ENCODE assay signal across 23 cellular contexts in the genomic region with DNA sequence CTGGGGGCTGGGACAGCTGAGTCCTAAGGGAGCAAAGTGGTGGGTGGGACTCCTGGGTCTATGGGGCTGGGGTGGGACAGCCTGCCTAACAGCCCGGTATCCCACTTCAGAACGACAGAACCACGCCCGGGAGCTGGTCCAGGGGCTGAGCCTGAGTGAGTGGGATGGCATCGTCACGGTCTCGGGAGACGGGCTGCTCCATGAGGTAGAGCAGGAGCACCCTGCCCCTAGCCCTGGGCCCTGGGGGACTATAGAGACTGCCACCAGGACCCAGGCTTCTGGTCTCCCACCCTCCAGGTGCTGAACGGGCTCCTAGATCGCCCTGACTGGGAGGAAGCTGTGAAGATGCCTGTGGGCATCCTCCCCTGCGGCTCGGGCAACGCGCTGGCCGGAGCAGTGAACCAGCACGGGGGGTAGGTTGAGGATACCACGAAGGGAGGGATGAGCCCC. TPM values are rescaled to one million over a fixed set of nuclear protein-coding genes. Genes with fewer than 3 reads are reported as not detected.
DNase-seq lines count a peak whose midpoint lies in the region; ATAC-seq, FAIRE-seq and TF ChIP-seq lines count a peak whose summit lies in the region.
"Had no signal": no experiment of that assay in that cellular context is flagged by ENCODE, and none has a peak within 500 bp of the region (broad histone marks: within the 10 kb centered on the region; RNA-seq: fewer than 3 reads in every experiment).

No MANE protein-coding gene starts in this region.

- WGBS in mesenchymal stem cell: 94% methylated on average over 16 of the region's 17 CpGs
- 69 to 81% (median 71%) methylated on average over 13 to 17 of the region's 17 CpGs for WGBS in small intestine, 3 donors

- intact Hi-C loops in tibial artery (cut with DNase I; ENCODE audit: low total_unique reads): no loop called here
- intact Hi-C loops in vagina (cut with DNase I): no loop called here

- peaks cover 10% of the 10 kb centered on the region; the same call in 2 of the 3 replicates for H3K36me3 Mint-ChIP-seq in GM23338 (ENCODE audit: low read depth)

- H3K36me3 ChIP-seq in GM23338 (ENCODE audit: insufficient read depth) (no peaks in the 10 kb centered on the region), Peyer's patch (peaks cover 0 to 30% (median 0%) of the 10 kb centered on the region in 3 donors), mesenchymal stem cell (ENCODE audit: control insufficient read depth in 1 of 2, insufficient read depth in 2 of 2, low read depth in 1 of 2, low read length in 2 of 2) (peaks cover 29 to 40% of the 10 kb centered on the region in 2 experiments), small intestine (ENCODE audit: control insufficient read depth in 2 of 2, insufficient read depth in 2 of 2, low read length in 2 of 2) (no peaks in the 10 kb centered on the region), tibial artery (peaks cover 0 to 69% (median 7%) of the 10 kb centered on the region in 3 donors), vagina (peaks cover 0 to 5% of the 10 kb centered on the region in 2 donors)

- H3K4me3 Mint-ChIP-seq in GM23338: no peak overlapping the region; the same call in 2 of the 3 replicates
- H3K4me3 Mint-ChIP-seq: activated T-helper 1 cell treated with anti-CD3 and anti-CD28 coated beads, Interleukin-12 subunit alpha, Interleukin-12 subunit beta, Interleukin-2, Interleukin-4 antibody, amounts not matched to agents 30 ng/mL and 10 ng/mL and 1 ng/mL, durations not matched to agents 14 hours and 24 hours and 36 hours; nephron progenitor cell had no signal

- H3K14ac ChIP-seq in mesenchymal stem cell (ENCODE audit: low read length in 2 of 2): no peak overlapping the region

- no peak overlapping the region for H3K18ac ChIP-seq in mesenchymal stem cell (ENCODE audit: low read depth in 1 of 2, low read length in 2 of 2)

- H3K79me1 ChIP-seq in mesenchymal stem cell (replicated peaks; ENCODE audit: low read length, poor library complexity, severe bottlenecking): peaks cover 11% of the 10 kb centered on the region

- H3K27me3 ChIP-seq in GM23338 (ENCODE audit: insufficient read depth) (no peaks in the 10 kb centered on the region), Peyer's patch (no peaks in the 10 kb centered on the region), mesenchymal stem cell (ENCODE audit: control insufficient read depth in 1 of 2, insufficient read depth in 1 of 2, low read length in 2 of 2) (no peaks in the 10 kb centered on the region), small intestine (ENCODE audit: control insufficient read depth in 2 of 2, insufficient read depth in 2 of 2, low read length in 2 of 2) (no peaks in the 10 kb centered on the region), tibial artery (no peaks in the 10 kb centered on the region), vagina (no peaks in the 10 kb centered on the region)

- no peak overlapping the region for H4K8ac ChIP-seq in mesenchymal stem cell (ENCODE audit: low read length)

- no peaks in the 10 kb centered on the region; the same call in 1 of the 3 replicates for H3K9me3 Mint-ChIP-seq in GM23338
- H3K9me3 Mint-ChIP-seq: activated naive CD4-positive, alpha-beta T cell treated with anti-CD3 and anti-CD28 coated beads, Interleukin-2, amount 50 U/mL, for 72 hours; activated T-helper 1 cell treated with anti-CD3 and anti-CD28 coated beads, Interleukin-12 subunit alpha, Interleukin-12 subunit beta, Interleukin-2, Interleukin-4 antibody, amounts not matched to agents 30 ng/mL and 10 ng/mL and 1 ng/mL, durations not matched to agents 14 hours and 24 hours and 36 hours; nephron progenitor cell had no signal

- H3K4me3 ChIP-seq in GM23338: no peak overlapping the region
- H3K4me3 ChIP-seq in Peyer's patch: no peak overlapping the region
- no peak overlapping the region for H3K4me3 ChIP-seq in mesenchymal stem cell (ENCODE audit: insufficient read depth in 1 of 2, low read depth in 1 of 2, low read length in 2 of 2)
- H3K4me3 ChIP-seq in small intestine (ENCODE audit: low read depth in 1 of 2, low read length in 2 of 2): peak overlapping the region in 1 of 2 donors; percentile 12
- no peak overlapping the region for H3K4me3 ChIP-seq in tibial artery
- no peak overlapping the region for H3K4me3 ChIP-seq in vagina
- H3K4me3 ChIP-seq: SK-N-MC had no signal

- H3K4me2 ChIP-seq in GM23338: no peak overlapping the region
- H3K4me2 ChIP-seq in mesenchymal stem cell (ENCODE audit: low read length, poor library complexity, severe bottlenecking): no peak overlapping the region

- no peak overlapping the region for H3K4ac ChIP-seq in mesenchymal stem cell (ENCODE audit: low read depth in 1 of 2, low read length in 2 of 2)

- peaks cover 31% of the 10 kb centered on the region; the same call in 1 of the 2 replicates for H3F3A ChIP-seq in GM23338 (replicated peaks; ENCODE audit: low read depth)

- H3K4me1 ChIP-seq in GM23338 (ENCODE audit: insufficient read depth) (peaks cover 25% of the 10 kb centered on the region), Peyer's patch (peaks cover 0 to 82% (median 15%) of the 10 kb centered on the region in 4 donors), mesenchymal stem cell (ENCODE audit: control insufficient read depth, insufficient read depth, low read depth, low read length) (peaks cover 41% of the 10 kb centered on the region), small intestine (ENCODE audit: control insufficient read depth in 2 of 2, insufficient read depth in 1 of 2, low read depth in 1 of 2, low read length in 1 of 2) (peaks cover 5 to 10% of the 10 kb centered on the region in 2 donors), tibial artery (peaks cover 0 to 46% (median 31%) of the 10 kb centered on the region in 4 donors), vagina (peaks cover 55% of the 10 kb centered on the region)

- H3K9me3 ChIP-seq in Peyer's patch (no peaks in the 10 kb centered on the region), mesenchymal stem cell (ENCODE audit: control insufficient read depth, low read length) (no peaks in the 10 kb centered on the region), small intestine (ENCODE audit: control insufficient read depth, low read depth) (no peaks in the 10 kb centered on the region), tibial artery (no peaks in the 10 kb centered on the region), vagina (no peaks in the 10 kb centered on the region)

- peak overlapping the region; percentile 34 for H4K91ac ChIP-seq in mesenchymal stem cell (ENCODE audit: low read length)

- H3K27me3 Mint-ChIP-seq in GM23338 (ENCODE audit: insufficient read depth, low read depth, poor library complexity): peaks cover 33% of the 10 kb centered on the region
- H3K27me3 Mint-ChIP-seq: progenitor cell of endocrine pancreas had no signal

- TF ChIP-seq POLR2A in Peyer's patch (IDR thresholded peaks at IDR 0.05) (no peak), vagina (IDR thresholded peaks at IDR 0.05) (no peak)

- no peak for FAIRE-seq in small intestine (lab: Jason Lieb, UNC)
- FAIRE-seq: endothelial cell of umbilical vein, urothelium cell line had no signal

- peaks cover 13% of the 10 kb centered on the region for H4K20me1 ChIP-seq in GM23338 (replicated peaks; ENCODE audit: insufficient read depth)

- H2BK5ac ChIP-seq in mesenchymal stem cell (ENCODE audit: low read depth, low read length, poor library complexity, severe bottlenecking): no peak overlapping the region

- H2AK5ac ChIP-seq in mesenchymal stem cell (ENCODE audit: low read length, severe bottlenecking): no peak overlapping the region

- H3K27ac ChIP-seq in GM23338 (ENCODE audit: low read depth) (no peak overlapping the region), Peyer's patch (peak overlapping the region in 3 of 4 donors; percentile 87 to 91 (median 88)), mesenchymal stem cell (ENCODE audit: low read length, poor library complexity, severe bottlenecking) (no peak overlapping the region), small intestine (ENCODE audit: low read depth in 1 of 2, low read length in 1 of 2) (peak overlapping the region; percentile 78 to 87), tibial artery (no peak overlapping the region), vagina (no peak overlapping the region)
- H3K27ac ChIP-seq: C4-2B had no signal

- no peak for ATAC-seq in GM23338

- no peak overlapping the region for H2AFZ ChIP-seq in GM23338
- no peak overlapping the region for H2AFZ ChIP-seq in mesenchymal stem cell (ENCODE audit: low read depth, low read length)

- H3K9ac ChIP-seq in mesenchymal stem cell (ENCODE audit: low read length): no peak overlapping the region

- no peaks in the 10 kb centered on the region for H3K9me2 ChIP-seq in GM23338 (ENCODE audit: insufficient read depth)

- peaks cover 11% of the 10 kb centered on the region for H3K79me2 ChIP-seq in GM23338 (replicated peaks; ENCODE audit: insufficient read depth)

- H2BK120ac ChIP-seq in mesenchymal stem cell (ENCODE audit: low read depth, low read length): no peak overlapping the region

- no peak overlapping the region for H3K27ac Mint-ChIP-seq in GM23338
- H3K27ac Mint-ChIP-seq: activated T-helper 1 cell treated with anti-CD3 and anti-CD28 coated beads, Interleukin-12 subunit alpha, Interleukin-12 subunit beta, Interleukin-2, Interleukin-4 antibody, amounts not matched to agents 30 ng/mL and 10 ng/mL and 1 ng/mL, durations not matched to agents 14 hours and 24 hours and 36 hours; nephron progenitor cell; progenitor cell of endocrine pancreas had no signal

- TF ChIP-seq CTCF in GM23338 (conservative IDR thresholded peaks at IDR 0.05; ENCODE audit: low read depth in 2 of 2) (no peak), Peyer's patch (IDR thresholded peaks at IDR 0.05) (no peak), tibial artery (IDR thresholded peaks at IDR 0.05) (no peak), vagina (IDR thresholded peaks at IDR 0.05) (no peak)

- no peak overlapping the region for H3K23ac ChIP-seq in mesenchymal stem cell (ENCODE audit: low read length in 2 of 2)

- H2BK12ac ChIP-seq in mesenchymal stem cell (ENCODE audit: low read length in 2 of 2): no peak overlapping the region

- peaks cover 36% of the 10 kb centered on the region for H3K4me1 Mint-ChIP-seq in GM23338

- H2BK15ac ChIP-seq in mesenchymal stem cell (ENCODE audit: low read depth, poor library complexity, severe bottlenecking): no peak overlapping the region

- no peak for DNase-seq in GM23338 (ENCODE audit: low spot score)
- DNase-seq in Peyer's patch: no peak
- DNase-seq in mesenchymal stem cell: no peak
- DNase-seq in small intestine: no peak
- no peak for DNase-seq in tibial artery
- no peak for DNase-seq in vagina (ENCODE audit: extremely low spot score in 2 of 2)
- DNase-seq in stimulated activated naive CD4-positive, alpha-beta T cell (lab: John Stamatoyannopoulos, UW): no peak
- no peak for DNase-seq in SKM-1 (lab: John Stamatoyannopoulos, UW; ENCODE audit: unreplicated experiment)
- DNase-seq: activated CD4-positive, alpha-beta T cell treated with anti-CD3 and anti-CD28 coated beads for 4 hours; caudate nucleus; dermis blood vessel endothelial cell; NCI-H1092; NCI-H2029; NCI-H69; nephron progenitor cell had no signal

RNA-seq across cellular contexts. Expression of gene SPHK2, which starts 8.6 kb away (rescaled TPM):
- total RNA-seq in GM23338 (2014; rRNA removed; shearing (Covaris generic)): 39.8 and 50.3 TPM in 2 replicates
- 18.3 TPM in 2 replicates for polyA plus RNA-seq in GM23338 (2016; fragmentation: Nextera tagmentation; extraction: Ambion mirVana)
- 100 to 1,000 TPM in 2 of 4 donors, 10 to 100 TPM in 2; 34.7 to 121 (median 96.7) TPM for total RNA-seq in Peyer's patch
- polyA plus RNA-seq in mesenchymal stem cell (2013, experiment 1 of 2): 9.1 TPM
- polyA plus RNA-seq in mesenchymal stem cell (2013, experiment 2 of 2): 9.4 TPM
- polyA plus RNA-seq in small intestine: 10 to 100 TPM; 46.8 to 85.7 (median 53.0) TPM
- 19.9 TPM for total RNA-seq in vagina

RNA-seq across cellular contexts. Expression of gene RPL18, which starts 8.9 kb away (rescaled TPM):
- 1,660 and 1,898 TPM in 2 replicates for total RNA-seq in GM23338 (2014; rRNA removed; shearing (Covaris generic))
- polyA plus RNA-seq in GM23338 (2016; fragmentation: Nextera tagmentation; extraction: Ambion mirVana): 2,011 and 2,172 TPM in 2 replicates
- total RNA-seq in Peyer's patch: 1,000 to 10,000 TPM; 1,077 to 1,595 (median 1,505) TPM
- 1,704 TPM for polyA plus RNA-seq in mesenchymal stem cell (2013, experiment 1 of 2)
- 1,641 TPM for polyA plus RNA-seq in mesenchymal stem cell (2013, experiment 2 of 2)
- 1,000 to 10,000 TPM; 2,250 to 3,184 (median 2,942) TPM for polyA plus RNA-seq in small intestine
- 2,346 TPM for total RNA-seq in vagina

RNA-seq across cellular contexts. Expression of gene DBP, which starts 9.3 kb away (rescaled TPM):
- total RNA-seq in GM23338 (2014; rRNA removed; shearing (Covaris generic)): 5.7 and 5.9 TPM in 2 replicates
- polyA plus RNA-seq in GM23338 (2016; fragmentation: Nextera tagmentation; extraction: Ambion mirVana) (5.0 and 6.3 TPM in 2 replicates), small intestine (10 to 100 TPM; 12.5 to 40.3 (median 35.4) TPM)
- total RNA-seq in Peyer's patch (10 to 100 TPM in 3 of 4 donors, 1 to 10 TPM in 1; 9.9 to 51.5 (median 35.8) TPM), vagina (4.9 TPM)
- 4.2 TPM for polyA plus RNA-seq in mesenchymal stem cell (2013, experiment 1 of 2)
- 5.0 TPM for polyA plus RNA-seq in mesenchymal stem cell (2013, experiment 2 of 2)

RNA-seq across cellular contexts. Expression of gene FAM83E, which starts 13.0 kb away (rescaled TPM):
- total RNA-seq in GM23338 (2014; rRNA removed; shearing (Covaris generic)): 2.3 and 4.5 TPM in 2 replicates
- 0.90 and 1.0 TPM in 2 replicates for polyA plus RNA-seq in GM23338 (2016; fragmentation: Nextera tagmentation; extraction: Ambion mirVana)
- 100 to 1,000 TPM in 3 of 4 donors, 10 to 100 TPM in 1; 58.6 to 203 (median 130) TPM for total RNA-seq in Peyer's patch
- polyA plus RNA-seq in mesenchymal stem cell (2013, experiment 1 of 2): 0.03 TPM
- polyA plus RNA-seq in mesenchymal stem cell (2013, experiment 2 of 2): 0.04 TPM
- 100 to 1,000 TPM in 1 of 3 donors, 10 to 100 TPM in 2; 76.6 to 104 (median 94.0) TPM for polyA plus RNA-seq in small intestine
- total RNA-seq in vagina: 3.2 TPM
- total RNA-seq: dermis blood vessel endothelial cell, subcutaneous adipose tissue had no signal

RNA-seq across cellular contexts. Expression of gene CA11, which starts 18.1 kb away (rescaled TPM):
- 8.8 and 9.8 TPM in 2 replicates for total RNA-seq in GM23338 (2014; rRNA removed; shearing (Covaris generic))
- polyA plus RNA-seq in GM23338 (2016; fragmentation: Nextera tagmentation; extraction: Ambion mirVana) (29.7 and 38.8 TPM in 2 replicates), small intestine (10 to 100 TPM in 1 of 3 donors, 1 to 10 TPM in 2; 5.9 to 21.2 (median 7.1) TPM)
- total RNA-seq in Peyer's patch (1 to 10 TPM in 3 of 4 donors, under 1 TPM in 1; 0.70 to 8.3 (median 2.1) TPM), vagina (7.9 TPM)
- polyA plus RNA-seq in mesenchymal stem cell (2013, experiment 1 of 2): 30.0 TPM
- 34.4 TPM for polyA plus RNA-seq in mesenchymal stem cell (2013, experiment 2 of 2)

Comparison
In these comparisons a context has a peak if more than half of its experiments do, and no peak if none do; other contexts are left out.
1. H3K27ac ChIP-seq: peak in Peyer's patch (3 of 4) and small intestine (2 of 2); none in GM23338 (single experiment), mesenchymal stem cell (single experiment), tibial artery (0 of 2) and vagina (single experiment).